10 cellular contexts compared by ENCODE assay signal in genomic region chr11:78339483-78339882, GRCh38.
A peak's percentile ranks its signal among the peaks of the same experiment; 100 is the strongest.
DNase-seq lines count a peak whose midpoint lies in the region; ATAC-seq and TF ChIP-seq lines count a peak whose summit lies in the region.
"Had no signal": no experiment of that assay in that cellular context is flagged by ENCODE, and none has a peak within 500 bp of the region (broad histone marks: within the 10 kb centered on the region; RNA-seq: fewer than 3 reads in every experiment).

No MANE protein-coding gene starts in this region.

- H3K9ac ChIP-seq in endodermal cell (ENCODE audit: extremely low read depth, low read length, poor library complexity, severe bottlenecking) = no peak overlapping the region

- peaks cover 2% of the 10 kb centered on the region for H3K27me3 Mint-ChIP-seq in activated naive CD4-positive, alpha-beta T cell treated with anti-CD3 and anti-CD28 coated beads for 36 hours (ENCODE audit: low read depth)
- H3K27me3 Mint-ChIP-seq in endodermal cell (ENCODE audit: insufficient read depth) = no peaks in the 10 kb centered on the region

- TF ChIP-seq CTCF in endodermal cell (conservative IDR thresholded peaks at IDR 0.05) = no peak

- H3K36me3 Mint-ChIP-seq in activated naive CD4-positive, alpha-beta T cell treated with anti-CD3 and anti-CD28 coated beads, Interleukin-2, amount 50 U/mL, for 72 hours = peaks cover 0 to 6% of the 10 kb centered on the region in 2 donors
- H3K36me3 Mint-ChIP-seq in activated naive CD4-positive, alpha-beta T cell treated with anti-CD3 and anti-CD28 coated beads for 36 hours (ENCODE audit: low read depth) = no peaks in the 10 kb centered on the region
- peaks cover 5% of the 10 kb centered on the region for H3K36me3 Mint-ChIP-seq in endodermal cell (ENCODE audit: low read depth)

- 93 to 100% methylated on average over 1 of the region's 1 CpG for WGBS in endodermal cell (ENCODE audit: insufficient coverage in 1 of 2, insufficient read length in 1 of 2), 2 experiments

- peak overlapping the region in 1 of 2 donors; percentile 38 for H3K27ac Mint-ChIP-seq in activated naive CD4-positive, alpha-beta T cell treated with anti-CD3 and anti-CD28 coated beads, Interleukin-2, amount 50 U/mL, for 72 hours
- H3K27ac Mint-ChIP-seq in activated naive CD4-positive, alpha-beta T cell treated with anti-CD3 and anti-CD28 coated beads for 36 hours = no peak overlapping the region
- H3K27ac Mint-ChIP-seq in endodermal cell = peak overlapping the region; percentile 22

- H3K9me3 Mint-ChIP-seq in activated naive CD4-positive, alpha-beta T cell treated with anti-CD3 and anti-CD28 coated beads, Interleukin-2, amount 50 U/mL, for 72 hours = peaks cover 0 to 3% of the 10 kb centered on the region in 2 donors
- no peaks in the 10 kb centered on the region for H3K9me3 Mint-ChIP-seq in activated naive CD4-positive, alpha-beta T cell treated with anti-CD3 and anti-CD28 coated beads for 36 hours
- peaks cover 8% of the 10 kb centered on the region for H3K9me3 Mint-ChIP-seq in endodermal cell

- H3K9me3 ChIP-seq in endodermal cell (ENCODE audit: control insufficient read depth, low read length) = peaks cover 10% of the 10 kb centered on the region
- H3K9me3 ChIP-seq: left ventricle myocardium inferior had no signal

- ATAC-seq in activated naive CD4-positive, alpha-beta T cell treated with anti-CD3 and anti-CD28 coated beads, Interleukin-2, amount 50 U/mL, for 72 hours = peak; percentile 39 to 68

- no peak overlapping the region for H3K27ac ChIP-seq in endodermal cell (ENCODE audit: low read depth, low read length)
- H3K27ac ChIP-seq: left ventricle myocardium inferior had no signal

- no peak overlapping the region for H3K4me3 ChIP-seq in endodermal cell (ENCODE audit: low read length)
- H3K4me3 ChIP-seq: left ventricle myocardium inferior had no signal

- peaks cover 8% of the 10 kb centered on the region for H3K4me1 ChIP-seq in endodermal cell (ENCODE audit: control insufficient read depth, insufficient read depth, low read length)

- peaks cover 9% of the 10 kb centered on the region for H3K36me3 ChIP-seq in endodermal cell (ENCODE audit: control insufficient read depth, insufficient read depth, low read length)
- H3K36me3 ChIP-seq: left ventricle myocardium inferior had no signal

- no peak overlapping the region for H3K4me3 Mint-ChIP-seq in activated naive CD4-positive, alpha-beta T cell treated with anti-CD3 and anti-CD28 coated beads for 36 hours
- no peak overlapping the region for H3K4me3 Mint-ChIP-seq in endodermal cell

- DNase-seq in activated naive CD4-positive, alpha-beta T cell treated with anti-CD3 and anti-CD28 coated beads, Interleukin-2, amount 50 U/mL, for 72 hours (ENCODE audit: low spot score in 2 of 2) = no peak
- DNase-seq in activated naive CD4-positive, alpha-beta T cell treated with anti-CD3 and anti-CD28 coated beads for 36 hours = no peak
- peak; percentile 95 for DNase-seq in NCI-H748 (lab: John Stamatoyannopoulos, UW; ENCODE audit: unreplicated experiment)
- no peak for DNase-seq in endodermal cell
- DNase-seq in superior temporal gyrus (ENCODE audit: extremely low spot score) = peak; percentile 78
- DNase-seq in NCI-H1048 (lab: John Stamatoyannopoulos, UW) = no peak
- DNase-seq in DMS 273 (lab: John Stamatoyannopoulos, UW; ENCODE audit: unreplicated experiment) = no peak
- DNase-seq in NCI-H446 treated with DMSO at 0.1 percent for 48 hours (lab: John Stamatoyannopoulos, UW) = no peak
- DNase-seq: glutamatergic neuron, left ventricle myocardium inferior had no signal

- CTCF ChIA-PET in activated naive CD4-positive, alpha-beta T cell treated with anti-CD3 and anti-CD28 coated beads for 36 hours (lab: Charles Lee) = interaction anchor here (0.9 kb wide), 1 partner anchor 29 kb away, joined by 3 read pairs; no protein-coding TSS in a partner anchor

- intact Hi-C loops in activated naive CD4-positive, alpha-beta T cell treated with anti-CD3 and anti-CD28 coated beads for 36 hours (cut with micrococcal nuclease) = no loop called here

- no peaks in the 10 kb centered on the region for H3K27me3 ChIP-seq in endodermal cell (ENCODE audit: control insufficient read depth, insufficient read depth, low read length, poor library complexity, severe bottlenecking)

- peaks cover 2% of the 10 kb centered on the region for H3K4me1 Mint-ChIP-seq in activated naive CD4-positive, alpha-beta T cell treated with anti-CD3 and anti-CD28 coated beads for 36 hours (ENCODE audit: low read depth)
- peaks cover 35% of the 10 kb centered on the region for H3K4me1 Mint-ChIP-seq in endodermal cell

Comparison
In these comparisons a context has a peak if more than half of its experiments do, and no peak if none do; other contexts are left out.
1. DNase-seq: peak in NCI-H748 (single experiment) and superior temporal gyrus (single experiment); none in activated naive CD4-positive, alpha-beta T cell treated with anti-CD3 and anti-CD28 coated beads, Interleukin-2, amount 50 U/mL, for 72 hours (0 of 2), activated naive CD4-positive, alpha-beta T cell treated with anti-CD3 and anti-CD28 coated beads for 36 hours (single experiment), endodermal cell (single experiment), NCI-H1048 (single experiment), DMS 273 (single experiment) and NCI-H446 treated with DMSO at 0.1 percent for 48 hours (single experiment).